15 cellular contexts compared by ENCODE assay signal in genomic region chr9:93903886-93904648, GRCh38. TPM values are rescaled to one million over a fixed set of nuclear protein-coding genes. Genes with fewer than 3 reads are reported as not detected.
"Had no signal": no experiment of that assay in that cellular context is flagged by ENCODE, and none has a peak within 500 bp of the region (broad histone marks: within the 10 kb centered on the region; RNA-seq: fewer than 3 reads in every experiment).

No MANE protein-coding gene starts in this region.

- H3K36me3 ChIP-seq: tibial nerve had no signal

- H3K4me2 ChIP-seq: SK-N-SH had no signal

- H3K27ac ChIP-seq: tibial nerve had no signal

- H3K27me3 ChIP-seq: tibial nerve had no signal

- DNase-seq: activated CD4-positive, alpha-beta T cell treated with anti-CD3 and anti-CD28 coated beads for 4 hours; activated naive CD4-positive, alpha-beta T cell treated with anti-CD3 and anti-CD28 coated beads, Interleukin-2, amount 10 ng/mL, durations not matched to agents 7 days and 5 days; amygdala; effector CD8-positive, alpha-beta T cell; foreskin fibroblast; hypothalamus; kidney; mesenchymal stem cell; SK-N-SH; stimulated activated CD4-positive, alpha-beta T cell treated with anti-CD3 and anti-CD28 coated beads, Interleukin-2, amount 100 ng/mL, for 48 hours had no signal

- FAIRE-seq: kidney had no signal

- ATAC-seq: stimulated activated memory B cell treated with anti-CD40 and anti-IgM and Interleukin-4, amounts not matched to agents 10 μg/mL and 1 μg/mL and 100 μg/mL, for 72 hours had no signal

- H3K9ac ChIP-seq: SK-N-SH had no signal

- H3K4me1 ChIP-seq: tibial nerve had no signal

- H3K9me3 ChIP-seq: SK-N-SH had no signal

- H3K4me3 ChIP-seq: tibial nerve had no signal

RNA-seq across cellular contexts. Expression of gene BARX1, which starts 51.1 kb away (rescaled TPM):
- total RNA-seq: kidney; liver; pulmonary artery endothelial cell; T-helper 1 cell treated with Interleukin-12 subunit alpha and Interleukin-12 subunit beta and Interleukin-4 antibody, amounts not matched to agents 30 ng/mL and 1 ng/mL, for 36 hours; tibial nerve had no signal
- polyA plus RNA-seq: liver, SK-N-SH had no signal
